23 cellular contexts compared by ENCODE assay signal in genomic region chr18:12827588-12827987, GRCh38.
"Had no signal": no experiment of that assay in that cellular context is flagged by ENCODE, and none has a peak within 500 bp of the region (broad histone marks: within the 10 kb centered on the region; RNA-seq: fewer than 3 reads in every experiment).

No MANE protein-coding gene starts in this region.

- H3K4me3 Mint-ChIP-seq: mesothelial cell of epicardium, nephron progenitor cell had no signal

- DNase-seq: dorsolateral prefrontal cortex; effector CD4-positive, alpha-beta T cell; esophagus squamous epithelium; foreskin melanocyte; glutamatergic neuron; heart right ventricle; hippocampal formation; left cardiac atrium; left lung; mucosa of descending colon; naive B cell; nephron progenitor cell; nucleus accumbens; stimulated activated CD4-positive, alpha-beta T cell treated with anti-CD3 and anti-CD28 coated beads, Interleukin-12 subunit alpha, Interleukin-12 subunit beta, amount 100 ng/mL, for 4 hours; stimulated activated CD4-positive, alpha-beta T cell treated with anti-CD3 and anti-CD28 coated beads, Interleukin-1b, Interleukin-23, amount 100 ng/mL, for 48 hours; stimulated activated CD4-positive, alpha-beta T cell treated with anti-CD3 and anti-CD28 coated beads, Interleukin-4, amount 100 ng/mL, for 1 hour; stimulated activated CD8-positive, alpha-beta memory T cell treated with anti-CD3 and anti-CD28 coated beads, Interleukin-4, amount 100 ng/mL, for 48 hours; stimulated activated naive CD8-positive, alpha-beta T cell treated with anti-CD3 and anti-CD28 coated beads, Interleukin-15, Interleukin-2, amounts not matched to agents 100 U/mL and 50 U/mL, for 24 hours; upper lobe of left lung had no signal

- ATAC-seq: heart right ventricle; left cardiac atrium; left lung; mucosa of descending colon; sciatic nerve; stimulated activated naive CD8-positive, alpha-beta T cell treated with anti-CD3 and anti-CD28 coated beads, Interleukin-15, Interleukin-2, amounts not matched to agents 100 U/mL and 50 U/mL, for 24 hours had no signal

- H3K4me1 Mint-ChIP-seq: naive B cell had no signal

- H3K27ac Mint-ChIP-seq: mesothelial cell of epicardium, nephron progenitor cell had no signal

- FAIRE-seq: colon, islet of Langerhans had no signal

- H3K27me3 Mint-ChIP-seq: naive B cell had no signal
